Comparison of ENCODE assay signal across 13 cellular contexts in genomic region chr1:232462200-232462599, GRCh38.
DNase-seq lines count a peak whose midpoint lies in the region; FAIRE-seq and TF ChIP-seq lines count a peak whose summit lies in the region.
"Had no signal": no experiment of that assay in that cellular context is flagged by ENCODE, and none has a peak within 500 bp of the region (broad histone marks: within the 10 kb centered on the region; RNA-seq: fewer than 3 reads in every experiment).

No MANE protein-coding gene starts in this region.

- DNase-seq in DMS53 treated with DMSO at 0.1 percent for 48 hours (lab: John Stamatoyannopoulos, UW; ENCODE audit: unreplicated experiment) (peak; percentile 7), NCI-H1417 treated with DMSO at 0.1 percent for 48 hours (lab: John Stamatoyannopoulos, UW) (peak; percentile 31), astrocyte (ENCODE audit: low read depth) (no peak), kidney glomerular epithelial cell (lab: John Stamatoyannopoulos, UW) (peak; percentile 35), DMS114 treated with DMSO at 0.1 percent for 48 hours (lab: John Stamatoyannopoulos, UW; ENCODE audit: unreplicated experiment) (no peak), inferior parietal cortex (ENCODE audit: extremely low spot score) (no peak)
- no peak for DNase-seq in activated CD4-positive, alpha-beta memory T cell treated with anti-CD3 and anti-CD28 coated beads, Interleukin-2, amount 10 ng/mL, durations not matched to agents 7 days and 5 days
- no peak for DNase-seq in activated CD4-positive, alpha-beta T cell treated with anti-CD3 and anti-CD28 coated beads, Interleukin-2, amount 50 U/mL, for 1 hour
- DNase-seq: activated CD4-positive, alpha-beta T cell treated with anti-CD3 and anti-CD28 coated beads, Interleukin-2, amount 50 U/mL, for 4 hours; left lung; NCI-H446 treated with DMSO at 0.1 percent for 48 hours; stimulated activated naive CD8-positive, alpha-beta T cell treated with anti-CD3 and anti-CD28 coated beads, Interleukin-15, amount 100 ng/mL, for 72 hours had no signal

- H3K36me3 ChIP-seq in astrocyte (ENCODE audit: insufficient read depth, low read length), result no peaks in the 10 kb centered on the region

- no peak overlapping the region for H3K9ac ChIP-seq in astrocyte (ENCODE audit: low read length)
- H3K9ac ChIP-seq: KMS-11 had no signal

- H2AFZ ChIP-seq in astrocyte (ENCODE audit: low read depth, low read length), result no peak overlapping the region

- POLR2A ChIA-PET in activated CD4-positive, alpha-beta memory T cell treated with anti-CD3 and anti-CD28 coated beads, Interleukin-2, amount 10 ng/mL, durations not matched to agents 7 days and 5 days (lab: Charles Lee), result no interaction called here

- no peak overlapping the region for H3K4me2 ChIP-seq in astrocyte (ENCODE audit: low read length)
- H3K4me2 ChIP-seq: KMS-11 had no signal

- no peak overlapping the region for H3K27ac ChIP-seq in astrocyte (ENCODE audit: low read depth, low read length)
- H3K27ac ChIP-seq: KMS-11, left lung had no signal

- no peak overlapping the region for H3K4me3 ChIP-seq in astrocyte (ENCODE audit: insufficient read depth, low read depth, low read length)
- H3K4me3 ChIP-seq: left lung had no signal

- no peaks in the 10 kb centered on the region for H3K9me3 Mint-ChIP-seq in astrocyte (ENCODE audit: unreplicated experiment)
- H3K9me3 Mint-ChIP-seq in activated CD4-positive, alpha-beta memory T cell treated with anti-CD3 and anti-CD28 coated beads, Interleukin-2, amount 10 ng/mL, durations not matched to agents 7 days and 5 days, result no peaks in the 10 kb centered on the region
- H3K9me3 Mint-ChIP-seq: stimulated activated naive CD8-positive, alpha-beta T cell treated with anti-CD3 and anti-CD28 coated beads, Interleukin-15, amount 100 ng/mL, for 72 hours had no signal

- CTCF ChIA-PET in activated CD4-positive, alpha-beta memory T cell treated with anti-CD3 and anti-CD28 coated beads, Interleukin-2, amount 10 ng/mL, durations not matched to agents 7 days and 5 days (lab: Charles Lee), result no interaction called here

- H4K20me1 ChIP-seq in astrocyte (ENCODE audit: insufficient read depth, low read length), result no peaks in the 10 kb centered on the region

- H3K4me1 Mint-ChIP-seq in astrocyte (ENCODE audit: low read depth, unreplicated experiment), result peaks cover 24% of the 10 kb centered on the region
- H3K4me1 Mint-ChIP-seq in activated CD4-positive, alpha-beta memory T cell treated with anti-CD3 and anti-CD28 coated beads, Interleukin-2, amount 10 ng/mL, durations not matched to agents 7 days and 5 days, result peaks cover 13% of the 10 kb centered on the region

- no peak for FAIRE-seq in astrocyte (lab: Jason Lieb, UNC)

- no peaks in the 10 kb centered on the region for H3K27me3 Mint-ChIP-seq in astrocyte (ENCODE audit: low read depth, unreplicated experiment)
- H3K27me3 Mint-ChIP-seq in activated CD4-positive, alpha-beta memory T cell treated with anti-CD3 and anti-CD28 coated beads, Interleukin-2, amount 10 ng/mL, durations not matched to agents 7 days and 5 days, result no peaks in the 10 kb centered on the region
- H3K27me3 Mint-ChIP-seq: stimulated activated naive CD8-positive, alpha-beta T cell treated with anti-CD3 and anti-CD28 coated beads, Interleukin-15, amount 100 ng/mL, for 72 hours had no signal

- no peaks in the 10 kb centered on the region for H3K27me3 ChIP-seq in astrocyte (ENCODE audit: insufficient read depth, low read length)
- H3K27me3 ChIP-seq: left lung had no signal

- peaks cover 14% of the 10 kb centered on the region for H3K36me3 Mint-ChIP-seq in astrocyte (ENCODE audit: low read depth, unreplicated experiment)
- H3K36me3 Mint-ChIP-seq in activated CD4-positive, alpha-beta memory T cell treated with anti-CD3 and anti-CD28 coated beads, Interleukin-2, amount 10 ng/mL, durations not matched to agents 7 days and 5 days (ENCODE audit: low read depth), result no peaks in the 10 kb centered on the region

- peaks cover 2% of the 10 kb centered on the region for H3K79me2 ChIP-seq in astrocyte (ENCODE audit: insufficient read depth, low read length)

- TF ChIP-seq CTCF in astrocyte (IDR thresholded peaks at IDR 0.05; ENCODE audit: insufficient read depth, low read depth, low read length), result no peak

- H3K9me3 ChIP-seq in astrocyte (ENCODE audit: insufficient read depth, low read depth, low read length), result no peaks in the 10 kb centered on the region
- H3K9me3 ChIP-seq: left lung had no signal

- peak overlapping the region; percentile 84 for H3K27ac Mint-ChIP-seq in astrocyte (ENCODE audit: unreplicated experiment)
- H3K27ac Mint-ChIP-seq in activated CD4-positive, alpha-beta memory T cell treated with anti-CD3 and anti-CD28 coated beads, Interleukin-2, amount 10 ng/mL, durations not matched to agents 7 days and 5 days, result no peak overlapping the region
- H3K27ac Mint-ChIP-seq: stimulated activated naive CD8-positive, alpha-beta T cell treated with anti-CD3 and anti-CD28 coated beads, Interleukin-15, amount 100 ng/mL, for 72 hours had no signal

- H3K4me1 ChIP-seq in astrocyte (ENCODE audit: insufficient read depth, low read length), result no peaks in the 10 kb centered on the region

- no peak overlapping the region for H3K4me3 Mint-ChIP-seq in astrocyte (ENCODE audit: unreplicated experiment)
- no peak overlapping the region for H3K4me3 Mint-ChIP-seq in activated CD4-positive, alpha-beta memory T cell treated with anti-CD3 and anti-CD28 coated beads, Interleukin-2, amount 10 ng/mL, durations not matched to agents 7 days and 5 days
- H3K4me3 Mint-ChIP-seq: stimulated activated naive CD8-positive, alpha-beta T cell treated with anti-CD3 and anti-CD28 coated beads, Interleukin-15, amount 100 ng/mL, for 72 hours had no signal

Comparison
In these comparisons a context has a peak if more than half of its experiments do, and no peak if none do; other contexts are left out.
1. DNase-seq: peak in DMS53 treated with DMSO at 0.1 percent for 48 hours (single experiment), NCI-H1417 treated with DMSO at 0.1 percent for 48 hours (single experiment) and kidney glomerular epithelial cell (single experiment); none in astrocyte (single experiment), activated CD4-positive, alpha-beta memory T cell treated with anti-CD3 and anti-CD28 coated beads, Interleukin-2, amount 10 ng/mL, durations not matched to agents 7 days and 5 days (single experiment), DMS114 treated with DMSO at 0.1 percent for 48 hours (single experiment), activated CD4-positive, alpha-beta T cell treated with anti-CD3 and anti-CD28 coated beads, Interleukin-2, amount 50 U/mL, for 1 hour (single experiment) and inferior parietal cortex (single experiment).